Comparison of ENCODE assay signal across 1 cellular context in the genomic region with DNA sequence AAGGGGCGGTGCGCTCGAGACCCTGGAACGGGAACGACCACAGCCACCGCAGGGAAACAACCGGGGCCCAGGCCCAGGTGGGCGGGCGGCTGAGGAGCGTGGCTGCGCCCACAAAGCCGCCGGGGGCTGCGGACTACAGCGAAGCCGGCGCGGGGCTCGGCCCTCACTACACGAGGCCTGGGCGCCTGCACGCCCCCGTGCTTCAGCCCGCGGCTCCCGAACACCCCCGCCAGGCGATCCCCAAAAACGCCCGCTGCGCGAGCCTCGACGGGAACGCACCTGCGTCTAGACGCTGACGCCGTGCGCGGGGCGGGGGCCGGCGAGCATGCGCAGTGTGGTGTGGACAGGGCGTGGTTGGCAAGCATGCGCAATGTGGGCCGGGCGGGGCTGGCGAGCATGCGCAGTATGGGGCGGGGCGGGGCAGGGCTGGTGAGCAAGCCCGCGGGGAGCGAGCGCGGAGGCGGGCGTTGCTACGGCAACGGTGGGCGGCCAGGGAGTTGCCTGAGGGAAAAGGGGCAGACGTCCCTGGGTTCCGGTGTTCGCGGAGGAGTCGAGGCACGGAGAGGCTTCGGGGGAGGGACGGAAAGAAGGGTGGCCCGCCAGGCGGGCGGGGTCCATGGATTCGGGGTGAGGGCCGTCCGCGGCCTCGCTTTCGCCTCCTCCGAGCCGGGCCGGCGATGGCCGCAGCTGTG.
TF ChIP-seq lines count a peak whose summit lies in the region.

A gene (plus strand): TSS at position 518 of the 692 bp plus-strand sequence. CDS start 3,104 bp downstream, outside the sequence.

TF ChIP-seq in GM23338, 12 proteins besides CTCF, POLR2A, EP300 and RAD21 (continued from another document):
- TF ChIP-seq, protein P1, sequence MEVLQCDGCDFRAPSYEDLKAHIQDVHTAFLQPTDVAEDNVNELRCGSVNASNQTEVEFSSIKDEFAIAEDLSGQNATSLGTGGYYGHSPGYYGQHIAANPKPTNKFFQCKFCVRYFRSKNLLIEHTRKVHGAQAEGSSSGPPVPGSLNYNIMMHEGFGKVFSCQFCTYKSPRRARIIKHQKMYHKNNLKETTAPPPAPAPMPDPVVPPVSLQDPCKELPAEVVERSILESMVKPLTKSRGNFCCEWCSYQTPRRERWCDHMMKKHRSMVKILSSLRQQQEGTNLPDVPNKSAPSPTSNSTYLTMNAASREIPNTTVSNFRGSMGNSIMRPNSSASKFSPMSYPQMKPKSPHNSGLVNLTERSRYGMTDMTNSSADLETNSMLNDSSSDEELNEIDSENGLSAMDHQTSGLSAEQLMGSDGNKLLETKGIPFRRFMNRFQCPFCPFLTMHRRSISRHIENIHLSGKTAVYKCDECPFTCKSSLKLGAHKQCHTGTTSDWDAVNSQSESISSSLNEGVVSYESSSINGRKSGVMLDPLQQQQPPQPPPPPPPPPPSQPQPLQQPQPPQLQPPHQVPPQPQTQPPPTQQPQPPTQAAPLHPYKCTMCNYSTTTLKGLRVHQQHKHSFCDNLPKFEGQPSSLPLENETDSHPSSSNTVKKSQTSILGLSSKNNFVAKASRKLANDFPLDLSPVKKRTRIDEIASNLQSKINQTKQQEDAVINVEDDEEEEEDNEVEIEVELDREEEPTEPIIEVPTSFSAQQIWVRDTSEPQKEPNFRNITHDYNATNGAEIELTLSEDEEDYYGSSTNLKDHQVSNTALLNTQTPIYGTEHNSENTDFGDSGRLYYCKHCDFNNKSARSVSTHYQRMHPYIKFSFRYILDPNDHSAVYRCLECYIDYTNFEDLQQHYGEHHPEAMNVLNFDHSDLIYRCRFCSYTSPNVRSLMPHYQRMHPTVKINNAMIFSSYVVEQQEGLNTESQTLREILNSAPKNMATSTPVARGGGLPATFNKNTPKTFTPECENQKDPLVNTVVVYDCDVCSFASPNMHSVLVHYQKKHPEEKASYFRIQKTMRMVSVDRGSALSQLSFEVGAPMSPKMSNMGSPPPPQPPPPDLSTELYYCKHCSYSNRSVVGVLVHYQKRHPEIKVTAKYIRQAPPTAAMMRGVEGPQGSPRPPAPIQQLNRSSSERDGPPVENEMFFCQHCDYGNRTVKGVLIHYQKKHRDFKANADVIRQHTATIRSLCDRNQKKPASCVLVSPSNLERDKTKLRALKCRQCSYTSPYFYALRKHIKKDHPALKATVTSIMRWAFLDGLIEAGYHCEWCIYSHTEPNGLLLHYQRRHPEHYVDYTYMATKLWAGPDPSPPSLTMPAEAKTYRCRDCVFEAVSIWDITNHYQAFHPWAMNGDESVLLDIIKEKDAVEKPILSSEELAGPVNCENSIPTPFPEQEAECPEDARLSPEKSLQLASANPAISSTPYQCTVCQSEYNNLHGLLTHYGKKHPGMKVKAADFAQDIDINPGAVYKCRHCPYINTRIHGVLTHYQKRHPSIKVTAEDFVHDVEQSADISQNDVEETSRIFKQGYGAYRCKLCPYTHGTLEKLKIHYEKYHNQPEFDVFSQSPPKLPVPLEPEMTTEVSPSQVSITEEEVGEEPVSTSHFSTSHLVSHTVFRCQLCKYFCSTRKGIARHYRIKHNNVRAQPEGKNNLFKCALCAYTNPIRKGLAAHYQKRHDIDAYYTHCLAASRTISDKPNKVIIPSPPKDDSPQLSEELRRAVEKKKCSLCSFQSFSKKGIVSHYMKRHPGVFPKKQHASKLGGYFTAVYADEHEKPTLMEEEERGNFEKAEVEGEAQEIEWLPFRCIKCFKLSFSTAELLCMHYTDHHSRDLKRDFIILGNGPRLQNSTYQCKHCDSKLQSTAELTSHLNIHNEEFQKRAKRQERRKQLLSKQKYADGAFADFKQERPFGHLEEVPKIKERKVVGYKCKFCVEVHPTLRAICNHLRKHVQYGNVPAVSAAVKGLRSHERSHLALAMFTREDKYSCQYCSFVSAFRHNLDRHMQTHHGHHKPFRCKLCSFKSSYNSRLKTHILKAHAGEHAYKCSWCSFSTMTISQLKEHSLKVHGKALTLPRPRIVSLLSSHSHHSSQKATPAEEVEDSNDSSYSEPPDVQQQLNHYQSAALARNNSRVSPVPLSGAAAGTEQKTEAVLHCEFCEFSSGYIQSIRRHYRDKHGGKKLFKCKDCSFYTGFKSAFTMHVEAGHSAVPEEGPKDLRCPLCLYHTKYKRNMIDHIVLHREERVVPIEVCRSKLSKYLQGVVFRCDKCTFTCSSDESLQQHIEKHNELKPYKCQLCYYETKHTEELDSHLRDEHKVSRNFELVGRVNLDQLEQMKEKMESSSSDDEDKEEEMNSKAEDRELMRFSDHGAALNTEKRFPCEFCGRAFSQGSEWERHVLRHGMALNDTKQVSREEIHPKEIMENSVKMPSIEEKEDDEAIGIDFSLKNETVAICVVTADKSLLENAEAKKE (CRISPR knock-in tag; IDR thresholded peaks at IDR 0.05) = no peak
- TF ChIP-seq CREB1 (CRISPR knock-in tag; IDR thresholded peaks at IDR 0.05; ENCODE audit: low read depth) (peak; percentile 44; the same call in 1 of the 2 replicates), JUNB (IDR thresholded peaks at IDR 0.05; ENCODE audit: unreplicated experiment) (no peak), EZH2 (IDR thresholded peaks at IDR 0.05; ENCODE audit: low read depth, unreplicated experiment) (no peak), ZNF114 (CRISPR knock-in tag; IDR thresholded peaks at IDR 0.05) (no peak)
- TF ChIP-seq, protein P2, sequence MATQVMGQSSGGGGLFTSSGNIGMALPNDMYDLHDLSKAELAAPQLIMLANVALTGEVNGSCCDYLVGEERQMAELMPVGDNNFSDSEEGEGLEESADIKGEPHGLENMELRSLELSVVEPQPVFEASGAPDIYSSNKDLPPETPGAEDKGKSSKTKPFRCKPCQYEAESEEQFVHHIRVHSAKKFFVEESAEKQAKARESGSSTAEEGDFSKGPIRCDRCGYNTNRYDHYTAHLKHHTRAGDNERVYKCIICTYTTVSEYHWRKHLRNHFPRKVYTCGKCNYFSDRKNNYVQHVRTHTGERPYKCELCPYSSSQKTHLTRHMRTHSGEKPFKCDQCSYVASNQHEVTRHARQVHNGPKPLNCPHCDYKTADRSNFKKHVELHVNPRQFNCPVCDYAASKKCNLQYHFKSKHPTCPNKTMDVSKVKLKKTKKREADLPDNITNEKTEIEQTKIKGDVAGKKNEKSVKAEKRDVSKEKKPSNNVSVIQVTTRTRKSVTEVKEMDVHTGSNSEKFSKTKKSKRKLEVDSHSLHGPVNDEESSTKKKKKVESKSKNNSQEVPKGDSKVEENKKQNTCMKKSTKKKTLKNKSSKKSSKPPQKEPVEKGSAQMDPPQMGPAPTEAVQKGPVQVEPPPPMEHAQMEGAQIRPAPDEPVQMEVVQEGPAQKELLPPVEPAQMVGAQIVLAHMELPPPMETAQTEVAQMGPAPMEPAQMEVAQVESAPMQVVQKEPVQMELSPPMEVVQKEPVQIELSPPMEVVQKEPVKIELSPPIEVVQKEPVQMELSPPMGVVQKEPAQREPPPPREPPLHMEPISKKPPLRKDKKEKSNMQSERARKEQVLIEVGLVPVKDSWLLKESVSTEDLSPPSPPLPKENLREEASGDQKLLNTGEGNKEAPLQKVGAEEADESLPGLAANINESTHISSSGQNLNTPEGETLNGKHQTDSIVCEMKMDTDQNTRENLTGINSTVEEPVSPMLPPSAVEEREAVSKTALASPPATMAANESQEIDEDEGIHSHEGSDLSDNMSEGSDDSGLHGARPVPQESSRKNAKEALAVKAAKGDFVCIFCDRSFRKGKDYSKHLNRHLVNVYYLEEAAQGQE (IDR thresholded peaks at IDR 0.05; ENCODE audit: unreplicated experiment) = no peak
